22 cellular contexts compared by ENCODE assay signal in the genomic region with DNA sequence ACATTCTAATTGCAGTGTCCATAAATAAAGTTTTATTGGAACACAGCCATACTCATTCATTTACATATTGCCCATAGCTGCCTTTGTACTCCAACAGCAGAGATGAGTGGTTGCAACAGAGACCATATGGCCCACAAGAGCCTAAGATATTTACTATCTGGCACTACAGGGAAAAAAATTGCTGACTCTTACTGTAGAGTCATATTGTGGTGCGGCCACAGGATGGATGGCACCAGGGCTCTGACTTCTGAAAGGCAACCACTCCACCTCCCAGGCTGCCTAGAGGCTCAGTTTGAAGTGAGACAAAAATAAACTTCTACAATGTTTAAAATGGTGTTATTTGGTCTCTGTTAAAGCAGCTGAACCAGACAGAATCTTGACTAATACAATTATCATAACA.
"Had no signal": no experiment of that assay in that cellular context is flagged by ENCODE, and none has a peak within 500 bp of the region (broad histone marks: within the 10 kb centered on the region; RNA-seq: fewer than 3 reads in every experiment).

No MANE protein-coding gene starts in this region.

- H3K27ac ChIP-seq: HL-60, RWPE1 had no signal

- ATAC-seq: Panc1, PC-3, SK-N-SH treated with all-trans-retinoic acid at 6 μM for 48 hours had no signal

- DNase-seq: Kasumi-1, KG1, MV-4-11, NCI-H1092, NCI-H1105 treated with DMSO at 0.1 percent for 48 hours, NCI-H1417 treated with DMSO at 0.1 percent for 48 hours, NCI-H146, NCI-H187 treated with DMSO at 0.1 percent for 48 hours, NCI-H2029 treated with DMSO at 0.1 percent for 48 hours, NCI-H2171 treated with DMSO at 0.1 percent for 48 hours, NCI-H345, NCI-H446 treated with DMSO at 0.1 percent for 48 hours, NCI-H510A treated with DMSO at 0.1 percent for 48 hours, NCI-H526, NCI-H748 treated with DMSO at 0.1 percent for 48 hours, PC-3, SHP77, T-helper 1 cell had no signal
